1 cellular context compared by ENCODE assay signal in genomic region chr17:40068917-40069750, GRCh38.
A peak's percentile ranks its signal among the peaks of the same experiment; 100 is the strongest.
TF ChIP-seq lines count a peak whose summit lies in the region.

No MANE protein-coding gene starts in this region.

TF ChIP-seq in GM12878, 131 proteins besides CTCF, POLR2A, EP300 and RAD21 (continued from another document):
- TF ChIP-seq ESRRA (IDR thresholded peaks at IDR 0.05; ENCODE audit: low read length) = no peak
- TF ChIP-seq KAT2A (conservative IDR thresholded peaks at IDR 0.05; ENCODE audit: control insufficient read depth, low read depth, low read length) = no peak
- TF ChIP-seq RELB (IDR thresholded peaks at IDR 0.05; ENCODE audit: low read depth) = peak; percentile 79
- TF ChIP-seq, protein P1, sequence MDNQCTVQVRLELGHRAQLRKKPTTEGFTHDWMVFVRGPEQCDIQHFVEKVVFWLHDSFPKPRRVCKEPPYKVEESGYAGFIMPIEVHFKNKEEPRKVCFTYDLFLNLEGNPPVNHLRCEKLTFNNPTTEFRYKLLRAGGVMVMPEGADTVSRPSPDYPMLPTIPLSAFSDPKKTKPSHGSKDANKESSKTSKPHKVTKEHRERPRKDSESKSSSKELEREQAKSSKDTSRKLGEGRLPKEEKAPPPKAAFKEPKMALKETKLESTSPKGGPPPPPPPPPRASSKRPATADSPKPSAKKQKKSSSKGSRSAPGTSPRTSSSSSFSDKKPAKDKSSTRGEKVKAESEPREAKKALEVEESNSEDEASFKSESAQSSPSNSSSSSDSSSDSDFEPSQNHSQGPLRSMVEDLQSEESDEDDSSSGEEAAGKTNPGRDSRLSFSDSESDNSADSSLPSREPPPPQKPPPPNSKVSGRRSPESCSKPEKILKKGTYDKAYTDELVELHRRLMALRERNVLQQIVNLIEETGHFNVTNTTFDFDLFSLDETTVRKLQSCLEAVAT (IDR thresholded peaks at IDR 0.05) = peak; percentile 60; the same call in 1 of the 2 replicates
- TF ChIP-seq TCF12 (IDR thresholded peaks at IDR 0.05; ENCODE audit: low read depth, low read length) = no peak
- 0 out of 2 replicates have a peak, but pooled peaks have one; percentile 29 for TF ChIP-seq IKZF1 (conservative IDR thresholded peaks at IDR 0.05)
- TF ChIP-seq TCF7 (IDR thresholded peaks at IDR 0.05; ENCODE audit: borderline replicate concordance) = no peak
- no peak for TF ChIP-seq CEBPB (IDR thresholded peaks at IDR 0.05; ENCODE audit: borderline replicate concordance in 1 of 2, low read depth in 2 of 2, low read length in 2 of 2)
- no peak for TF ChIP-seq PAX8 (IDR thresholded peaks at IDR 0.05)
- TF ChIP-seq NRF1 (conservative IDR thresholded peaks at IDR 0.05; ENCODE audit: low read depth, low read length) = peak; percentile 73
- TF ChIP-seq CBX5 (IDR thresholded peaks at IDR 0.05; ENCODE audit: low read depth) = no peak
TF ChIP-seq in GM12878: peak in this region for 15.
